8 cellular contexts compared by ENCODE assay signal in the genomic region with DNA sequence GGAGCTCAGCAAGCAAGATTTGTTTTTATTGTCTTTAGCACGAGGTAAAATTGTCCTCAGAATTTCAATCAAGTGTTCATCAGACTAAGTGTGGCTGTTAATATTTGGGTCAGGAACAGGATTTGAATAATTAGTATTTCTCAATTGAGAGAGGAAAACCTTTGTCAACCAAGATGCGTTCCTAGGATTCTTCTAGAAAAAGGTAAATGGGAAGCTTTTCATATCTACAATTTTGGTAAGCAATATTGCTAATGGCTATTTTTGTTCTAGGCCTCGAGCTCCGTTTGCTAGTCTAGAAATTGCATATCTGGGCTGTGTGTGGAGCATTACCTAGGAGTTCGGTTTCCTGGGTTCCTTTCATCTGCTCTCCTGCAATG. TPM values are rescaled to one million over a fixed set of nuclear protein-coding genes. Genes with fewer than 3 reads are reported as not detected.
DNase-seq lines count a peak whose midpoint lies in the region; ATAC-seq and TF ChIP-seq lines count a peak whose summit lies in the region.

No MANE protein-coding gene starts in this region.

- H3K4me3 Mint-ChIP-seq in CD14-positive monocyte = no peak overlapping the region

- H3K9ac ChIP-seq in OCI-LY1 (ENCODE audit: low read length) (no peak overlapping the region), PC-3 (ENCODE audit: low read length) (no peak overlapping the region)

- ATAC-seq in PC-3 = no peak

- TF ChIP-seq POLR2A in ovary (IDR thresholded peaks at IDR 0.05) = peak; percentile 17

- TF ChIP-seq CTCF in CD14-positive monocyte (IDR thresholded peaks at IDR 0.05) (no peak), OCI-LY1 (IDR thresholded peaks at IDR 0.05; ENCODE audit: low read length) (no peak), ovary (IDR thresholded peaks at IDR 0.05) (no peak), PC-3 (conservative IDR thresholded peaks at IDR 0.05; ENCODE audit: low read depth, low read length) (no peak)

- no peak overlapping the region for H3K4me3 ChIP-seq in OCI-LY1 (ENCODE audit: low read depth, low read length, poor library complexity, severe bottlenecking)
- no peak overlapping the region for H3K4me3 ChIP-seq in esophagus (ENCODE audit: low read depth in 1 of 2, low read length in 2 of 2)
- no peak overlapping the region for H3K4me3 ChIP-seq in ovary
- H3K4me3 ChIP-seq in PC-3 (ENCODE audit: low read length) = no peak overlapping the region

- H3K9me3 Mint-ChIP-seq in CD14-positive monocyte = no peaks in the 10 kb centered on the region

- no peak overlapping the region for H2AFZ ChIP-seq in OCI-LY1 (ENCODE audit: low read length)
- no peak overlapping the region for H2AFZ ChIP-seq in PC-3 (ENCODE audit: low read length)

- H3K4me1 ChIP-seq in OCI-LY1 (ENCODE audit: insufficient read depth, low read length, severe bottlenecking) (peaks cover 47% of the 10 kb centered on the region), esophagus (ENCODE audit: control insufficient read depth in 2 of 2, insufficient read depth in 2 of 2, low read length in 1 of 2) (peaks cover 0 to 9% of the 10 kb centered on the region in 2 donors), ovary (ENCODE audit: insufficient read depth) (peaks cover 34% of the 10 kb centered on the region), PC-3 (ENCODE audit: insufficient read depth, low read length) (peaks cover 44% of the 10 kb centered on the region)

- H4K20me1 ChIP-seq in OCI-LY1 (ENCODE audit: insufficient read depth, low read length) (no peaks in the 10 kb centered on the region), PC-3 (ENCODE audit: low read length) (no peaks in the 10 kb centered on the region)

- H3K79me2 ChIP-seq in OCI-LY1 (ENCODE audit: insufficient read depth, low read length) (no peaks in the 10 kb centered on the region), PC-3 (ENCODE audit: low read length) (peaks cover 5% of the 10 kb centered on the region; the same call in 1 of the 2 replicates)

- 67 to 79% methylated on average over 5 of the region's 5 CpGs for WGBS in esophagus, 2 donors
- 34 to 55% (median 37%) methylated on average over 5 of the region's 5 CpGs for WGBS in ovary, 3 donors

- no peaks in the 10 kb centered on the region for H3K27me3 ChIP-seq in OCI-LY1 (ENCODE audit: insufficient read depth, low read length)
- no peaks in the 10 kb centered on the region for H3K27me3 ChIP-seq in esophagus (ENCODE audit: control insufficient read depth in 1 of 2, insufficient read depth in 2 of 2, low read length in 2 of 2)
- H3K27me3 ChIP-seq in ovary = no peaks in the 10 kb centered on the region
- no peaks in the 10 kb centered on the region for H3K27me3 ChIP-seq in PC-3 (ENCODE audit: low read length)

- H3K36me3 Mint-ChIP-seq in CD14-positive monocyte = peaks cover 43 to 45% of the 10 kb centered on the region in 2 donors

- no TSS peak for BruUV-seq in PC-3 (replicated peaks; lab: Mats Ljungman, UMichigan)

- H3K4me2 ChIP-seq in OCI-LY1 (ENCODE audit: low read length) (no peak overlapping the region), PC-3 (ENCODE audit: low read length) (no peak overlapping the region)

- TF ChIP-seq EP300 in ovary (IDR thresholded peaks at IDR 0.05) = no peak

- H3K9me3 ChIP-seq in OCI-LY1 (ENCODE audit: low read length) (no peaks in the 10 kb centered on the region), esophagus (ENCODE audit: control insufficient read depth in 2 of 2, insufficient read depth in 1 of 2, low read depth in 1 of 2, low read length in 1 of 2) (no peaks in the 10 kb centered on the region), ovary (no peaks in the 10 kb centered on the region), PC-3 (ENCODE audit: low read length) (no peaks in the 10 kb centered on the region)

- peak overlapping the region; percentile 56 to 95 (median 84) for H3K27ac Mint-ChIP-seq in CD14-positive monocyte

- H3K27ac ChIP-seq in OCI-LY1 (ENCODE audit: low read depth, low read length, poor library complexity, severe bottlenecking) (peak overlapping the region; percentile 96), esophagus (ENCODE audit: low read depth in 2 of 2, low read length in 1 of 2) (peak overlapping the region; percentile 11 to 34), ovary (peak overlapping the region in 1 of 2 donors; percentile 56), PC-3 (ENCODE audit: low read length) (no peak overlapping the region)

- peaks cover 0 to 2% (median 0%) of the 10 kb centered on the region in 3 donors for H3K27me3 Mint-ChIP-seq in CD14-positive monocyte (ENCODE audit: low read depth in 3 of 3)

- no peaks in the 10 kb centered on the region for H3K9me2 ChIP-seq in OCI-LY1 (ENCODE audit: low read depth, low read length)
- H3K9me2 ChIP-seq in PC-3 (replicated peaks; ENCODE audit: low read length) = no peaks in the 10 kb centered on the region

- POLR2A ChIA-PET in PC-3 (lab: Charles Lee; ENCODE audit: unreplicated experiment) = interaction anchor here (0.7 kb wide), 1 partner anchor 62 kb away, joined by 3 read pairs; no protein-coding TSS in a partner anchor

- CTCF ChIA-PET in PC-3 (lab: Charles Lee) = no interaction called here

- DNase-seq in CD14-positive monocyte (ENCODE audit: low spot score) (no peak), ovary (no peak), cerebellar nuclear complex (lab: John Stamatoyannopoulos, UW) (no peak), PC-3 (no peak), COLO829 (ENCODE audit: low spot score) (no peak)
- no peak for DNase-seq in activated effector memory CD4-positive, alpha-beta T cell treated with anti-CD3 and anti-CD28 coated beads, Interleukin-2, amount 50 U/mL, for 16 hours

- H3F3A ChIP-seq in OCI-LY1 (ENCODE audit: insufficient read depth, low read length) (peaks cover 12% of the 10 kb centered on the region), PC-3 (ENCODE audit: low read length, unreplicated experiment) (peaks cover 4% of the 10 kb centered on the region)

- H3K4me1 Mint-ChIP-seq in CD14-positive monocyte = peaks cover 68% of the 10 kb centered on the region

- peaks cover 52% of the 10 kb centered on the region for H3K36me3 ChIP-seq in OCI-LY1 (ENCODE audit: insufficient read depth, low read length)
- peaks cover 6 to 17% of the 10 kb centered on the region in 2 donors for H3K36me3 ChIP-seq in esophagus (ENCODE audit: control insufficient read depth in 2 of 2, insufficient read depth in 2 of 2, low read length in 1 of 2)
- H3K36me3 ChIP-seq in ovary = no peaks in the 10 kb centered on the region
- peaks cover 42% of the 10 kb centered on the region for H3K36me3 ChIP-seq in PC-3 (ENCODE audit: low read depth, low read length)

- intact Hi-C loops in CD14-positive monocyte (cut with micrococcal nuclease) (no loop called here), ovary (cut with DNase I) (loop anchor here in 2 of 4 donors (10.0 kb wide), 1 partner anchor 59 kb away; no protein-coding TSS in a partner anchor), PC-3 (cut with micrococcal nuclease) (no loop called here)

RNA-seq across cellular contexts. Expression of gene PIGV, which starts 4.1 kb away (rescaled TPM):
- polyA plus RNA-seq in CD14-positive monocyte = 1 to 10 TPM; 8.3 to 9.5 TPM
- 1 to 10 TPM; 5.1 to 7.1 TPM for polyA plus RNA-seq in esophagus
- total RNA-seq in ovary = 10 to 100 TPM in 5 of 7 donors, 1 to 10 TPM in 2; 9.2 to 15.4 (median 10.5) TPM
- polyA plus RNA-seq in ovary = 10 to 100 TPM; 12.4 to 13.3 TPM
- 6.0 and 8.8 TPM in 2 replicates for total RNA-seq in PC-3 (2014; rRNA removed)

RNA-seq across cellular contexts. Expression of gene ZDHHC18, which starts 42.9 kb away (rescaled TPM):
- polyA plus RNA-seq in CD14-positive monocyte = 1 to 10 TPM; 3.1 to 6.0 TPM
- 10 to 100 TPM; 14.4 to 15.0 TPM for polyA plus RNA-seq in esophagus
- total RNA-seq in ovary = 10 to 100 TPM; 10.7 to 15.8 (median 12.3) TPM
- 10 to 100 TPM in 1 of 2 donors, 1 to 10 TPM in 1; 9.5 to 12.9 TPM for polyA plus RNA-seq in ovary
- total RNA-seq in PC-3 (2014; rRNA removed) = 18.1 and 26.9 TPM in 2 replicates
